7 cellular contexts compared by ENCODE assay signal in genomic region chr14:75258079-75258802, GRCh38. TPM values are rescaled to one million over a fixed set of nuclear protein-coding genes. Genes with fewer than 3 reads are reported as not detected.
DNase-seq lines count a peak whose midpoint lies in the region; ATAC-seq and TF ChIP-seq lines count a peak whose summit lies in the region.

No MANE protein-coding gene starts in this region.

- H4K8ac ChIP-seq in neuronal stem cell (ENCODE audit: low read depth, low read length): no peak overlapping the region

- H4K20me1 ChIP-seq in OCI-LY1 (ENCODE audit: insufficient read depth, low read length): no peaks in the 10 kb centered on the region

- no peak overlapping the region for H2BK120ac ChIP-seq in neuronal stem cell (ENCODE audit: low read depth, low read length)

- in situ Hi-C loops in GM13977 (cut with MboI; ENCODE audit: low pct_unique_long_range_greater_than_20kb, low sequenced_read_pairs, unreplicated experiment): no loop called here

- H3K4me3 ChIP-seq in OCI-LY1 (ENCODE audit: low read depth, low read length, poor library complexity, severe bottlenecking) (peak overlapping the region; percentile 60), neuronal stem cell (ENCODE audit: low read length in 2 of 2) (peak overlapping the region; percentile 48 to 68)

- TF ChIP-seq CTCF in OCI-LY1 (IDR thresholded peaks at IDR 0.05; ENCODE audit: low read length) (no peak), GM13977 (IDR thresholded peaks at IDR 0.05; ENCODE audit: extremely low read depth, insufficient read depth, missing control alignments) (no peak)

- H3K27ac ChIP-seq in OCI-LY1 (ENCODE audit: low read depth, low read length, poor library complexity, severe bottlenecking) (no peak overlapping the region), epithelial cell of prostate (peak overlapping the region; percentile 98), neuronal stem cell (replicated peaks; ENCODE audit: low read length) (peak overlapping the region; percentile 88)

- H2BK5ac ChIP-seq in neuronal stem cell (ENCODE audit: low read length): no peak overlapping the region

- WGBS in neuronal stem cell (ENCODE audit: extremely low coverage in 2 of 2, insufficient read length in 2 of 2, insufficient replicate concordance in 1 of 2), 2 donors: no CpG with 5 or more reads among the region's 12 CpGs

- peak overlapping the region; percentile 79 for H3K4me2 ChIP-seq in OCI-LY1 (ENCODE audit: low read length)
- H3K4me2 ChIP-seq in neuronal stem cell (ENCODE audit: insufficient read depth, low read length, poor library complexity, severe bottlenecking): peak overlapping the region; percentile 55

- H3K36me3 ChIP-seq in OCI-LY1 (ENCODE audit: insufficient read depth, low read length): no peaks in the 10 kb centered on the region
- no peaks in the 10 kb centered on the region for H3K36me3 ChIP-seq in neuronal stem cell (replicated peaks in 1 of 2; ENCODE audit: control insufficient read depth in 2 of 2, insufficient read depth in 2 of 2, low read length in 2 of 2)

- H4K91ac ChIP-seq in neuronal stem cell (ENCODE audit: low read depth, low read length, poor library complexity): no peak overlapping the region

- H2AFZ ChIP-seq in OCI-LY1 (ENCODE audit: low read length) (no peak overlapping the region), neuronal stem cell (ENCODE audit: low read length) (peak overlapping the region; percentile 93)

- no peak overlapping the region; the same call in 1 of the 2 replicates for H3K9ac ChIP-seq in OCI-LY1 (ENCODE audit: low read length)
- H3K9ac ChIP-seq in neuronal stem cell (ENCODE audit: low read depth, low read length, poor library complexity): no peak overlapping the region

- peak overlapping the region; percentile 30 for H2BK12ac ChIP-seq in neuronal stem cell (ENCODE audit: low read length)

- no peaks in the 10 kb centered on the region for H3F3A ChIP-seq in OCI-LY1 (ENCODE audit: insufficient read depth, low read length)

- DNase-seq in epithelial cell of prostate (ENCODE audit: low read depth, low spot score) (no peak), neuronal stem cell (ENCODE audit: low spot score) (no peak), GM13977 (ENCODE audit: low spot score) (no peak), SW480 (ENCODE audit: low spot score) (no peak)

- no peak overlapping the region for H2AK5ac ChIP-seq in neuronal stem cell (ENCODE audit: low read depth, low read length)

- peaks cover 8% of the 10 kb centered on the region for H3K27me3 ChIP-seq in OCI-LY1 (ENCODE audit: insufficient read depth, low read length)
- H3K27me3 ChIP-seq in neuronal stem cell (ENCODE audit: control insufficient read depth in 3 of 3, insufficient read depth in 3 of 3, low read depth in 1 of 3, low read length in 3 of 3): peaks cover 0 to 6% (median 0%) of the 10 kb centered on the region in 3 experiments

- peak overlapping the region; percentile 98 for H3K18ac ChIP-seq in neuronal stem cell (ENCODE audit: low read length)

- H3K79me1 ChIP-seq in neuronal stem cell (ENCODE audit: low read depth, low read length): no peaks in the 10 kb centered on the region

- ATAC-seq in GM21367 (IDR thresholded peaks at IDR 0.05; ENCODE audit: unreplicated experiment): peak; percentile 2
- no peak for ATAC-seq in HG03571 (IDR thresholded peaks at IDR 0.05; ENCODE audit: unreplicated experiment)

- no peak overlapping the region for H2BK15ac ChIP-seq in neuronal stem cell (ENCODE audit: low read length)

- no peaks in the 10 kb centered on the region for H3K79me2 ChIP-seq in OCI-LY1 (ENCODE audit: insufficient read depth, low read length)

- H3K9me2 ChIP-seq in OCI-LY1 (ENCODE audit: low read depth, low read length): no peaks in the 10 kb centered on the region

- H3K9me3 ChIP-seq in OCI-LY1 (ENCODE audit: low read length): no peaks in the 10 kb centered on the region
- H3K9me3 ChIP-seq in neuronal stem cell (replicated peaks in 1 of 2; ENCODE audit: control insufficient read depth in 2 of 2, insufficient read depth in 1 of 2, low read depth in 1 of 2, low read length in 2 of 2): peaks cover 0 to 4% of the 10 kb centered on the region in 2 donors

- no peak overlapping the region for H3K14ac ChIP-seq in neuronal stem cell (ENCODE audit: low read length)

- no peak overlapping the region for H3K4ac ChIP-seq in neuronal stem cell (ENCODE audit: low read length)

- H3K4me1 ChIP-seq in OCI-LY1 (ENCODE audit: insufficient read depth, low read length, severe bottlenecking) (peaks cover 18% of the 10 kb centered on the region), neuronal stem cell (ENCODE audit: control insufficient read depth in 2 of 2, insufficient read depth in 1 of 2, low read depth in 1 of 2, low read length in 2 of 2) (peaks cover 8 to 10% of the 10 kb centered on the region in 2 donors)

- peak overlapping the region; percentile 8 for H3K23ac ChIP-seq in neuronal stem cell (ENCODE audit: low read depth, low read length, poor library complexity)

RNA-seq across cellular contexts. Expression of gene FOS, which starts 20.4 kb away (rescaled TPM):
- polyA plus RNA-seq in neuronal stem cell (2013, experiment 1 of 2): 20.4 TPM
- 21.0 TPM for polyA plus RNA-seq in neuronal stem cell (2013, experiment 2 of 2)
